ENCODE assay signal across 8 cellular contexts in the genomic region with DNA sequence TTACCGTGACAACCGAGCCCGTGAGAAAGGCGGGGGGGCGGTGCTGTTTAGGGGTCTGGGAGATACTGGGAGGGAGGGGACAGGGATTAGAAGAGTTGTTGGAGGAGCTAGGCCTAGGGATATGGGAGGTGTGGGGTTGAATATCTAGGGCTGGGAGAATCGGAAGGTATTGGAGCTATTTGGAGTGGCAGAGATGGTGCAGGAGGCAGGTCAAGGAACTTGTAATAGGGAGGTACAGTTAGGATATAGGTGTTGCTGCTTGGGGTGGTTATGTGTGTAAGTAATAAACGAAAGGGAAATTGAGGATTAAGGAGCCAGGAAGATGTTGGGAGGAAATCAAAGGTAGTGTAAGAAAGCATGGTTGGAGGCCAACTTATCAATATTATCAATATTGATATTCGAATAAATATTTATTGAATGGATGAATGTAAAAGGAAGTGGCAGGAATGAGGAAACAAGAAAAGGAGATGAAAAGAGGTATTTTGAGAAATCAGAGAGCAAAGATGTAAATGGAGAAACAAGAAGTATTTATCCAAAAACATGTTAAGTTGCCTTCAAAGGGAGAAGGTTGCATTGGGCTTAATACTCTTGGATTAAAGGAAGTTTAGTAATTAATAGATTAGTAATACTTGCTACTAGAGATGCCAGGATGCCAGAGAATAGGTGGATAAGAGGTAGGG. TPM values are rescaled to one million over a fixed set of nuclear protein-coding genes. Genes with fewer than 3 reads are reported as not detected.
DNase-seq lines count a peak whose midpoint lies in the region; ATAC-seq lines count a peak whose summit lies in the region.

No MANE protein-coding gene starts in this region.

- H3K27ac Mint-ChIP-seq in T-helper 2 cell treated with Interferon-gamma antibody and Interleukin-4, amounts not matched to agents 5 μg/mL and 100 μg/mL, for 36 hours, result peak overlapping the region; percentile 99
- H3K27ac Mint-ChIP-seq in activated naive CD8-positive, alpha-beta T cell treated with anti-CD3 and anti-CD28 coated beads, Interleukin-2, amount 10 ng/mL, durations not matched to agents 7 days and 5 days, result peak overlapping the region; percentile 97

- peak overlapping the region; percentile 82 for H3K27ac ChIP-seq in temporal lobe (ENCODE audit: low read depth, low read length)

- POLR2A ChIA-PET in activated naive CD8-positive, alpha-beta T cell treated with anti-CD3 and anti-CD28 coated beads, Interleukin-2, amount 10 ng/mL, durations not matched to agents 7 days and 5 days (lab: Charles Lee), result interaction anchor here (0.9 to 1.1 kb wide), 2 partner anchors 34 to 36 kb away, joined by 3 read pairs; no protein-coding TSS in a partner anchor

- peak overlapping the region; percentile 99 for H3K4me3 Mint-ChIP-seq in T-helper 2 cell treated with Interferon-gamma antibody and Interleukin-4, amounts not matched to agents 5 μg/mL and 100 μg/mL, for 36 hours
- peak overlapping the region; percentile 97 for H3K4me3 Mint-ChIP-seq in activated naive CD8-positive, alpha-beta T cell treated with anti-CD3 and anti-CD28 coated beads, Interleukin-2, amount 10 ng/mL, durations not matched to agents 7 days and 5 days

- peaks cover 22% of the 10 kb centered on the region for H3K27me3 Mint-ChIP-seq in T-helper 2 cell treated with Interferon-gamma antibody and Interleukin-4, amounts not matched to agents 5 μg/mL and 100 μg/mL, for 36 hours (ENCODE audit: low read depth)
- peaks cover 19% of the 10 kb centered on the region for H3K27me3 Mint-ChIP-seq in activated naive CD8-positive, alpha-beta T cell treated with anti-CD3 and anti-CD28 coated beads, Interleukin-2, amount 10 ng/mL, durations not matched to agents 7 days and 5 days

- ATAC-seq in activated naive CD8-positive, alpha-beta T cell treated with anti-CD3 and anti-CD28 coated beads, Interleukin-2, amount 10 ng/mL, durations not matched to agents 7 days and 5 days (ENCODE audit: low read depth), result no peak
- ATAC-seq in GM21381 (IDR thresholded peaks at IDR 0.05; ENCODE audit: unreplicated experiment) (no peak), GM19463 (IDR thresholded peaks at IDR 0.05; ENCODE audit: unreplicated experiment) (no peak), GM18870 (IDR thresholded peaks at IDR 0.05; ENCODE audit: unreplicated experiment) (no peak)

- H3K36me3 Mint-ChIP-seq in T-helper 2 cell treated with Interferon-gamma antibody and Interleukin-4, amounts not matched to agents 5 μg/mL and 100 μg/mL, for 36 hours (ENCODE audit: low read depth), result peaks cover 61% of the 10 kb centered on the region
- H3K36me3 Mint-ChIP-seq in activated naive CD8-positive, alpha-beta T cell treated with anti-CD3 and anti-CD28 coated beads, Interleukin-2, amount 10 ng/mL, durations not matched to agents 7 days and 5 days, result peaks cover 37% of the 10 kb centered on the region

- no peaks in the 10 kb centered on the region for H3K9me3 Mint-ChIP-seq in T-helper 2 cell treated with Interferon-gamma antibody and Interleukin-4, amounts not matched to agents 5 μg/mL and 100 μg/mL, for 36 hours
- H3K9me3 Mint-ChIP-seq in activated naive CD8-positive, alpha-beta T cell treated with anti-CD3 and anti-CD28 coated beads, Interleukin-2, amount 10 ng/mL, durations not matched to agents 7 days and 5 days, result no peaks in the 10 kb centered on the region

- DNase-seq in T-helper 2 cell treated with Interferon-gamma antibody and Interleukin-4, amounts not matched to agents 5 μg/mL and 100 μg/mL, for 36 hours (ENCODE audit: low spot score), result no peak
- DNase-seq in T-helper 2 cell (no peak), iPS-NIHi7 (ENCODE audit: extremely low spot score) (peak; percentile 70)
- no peak for DNase-seq in activated naive CD8-positive, alpha-beta T cell treated with anti-CD3 and anti-CD28 coated beads, Interleukin-2, amount 10 ng/mL, durations not matched to agents 7 days and 5 days

- peaks cover 42% of the 10 kb centered on the region for H3K4me1 Mint-ChIP-seq in T-helper 2 cell treated with Interferon-gamma antibody and Interleukin-4, amounts not matched to agents 5 μg/mL and 100 μg/mL, for 36 hours (ENCODE audit: low read depth)
- H3K4me1 Mint-ChIP-seq in activated naive CD8-positive, alpha-beta T cell treated with anti-CD3 and anti-CD28 coated beads, Interleukin-2, amount 10 ng/mL, durations not matched to agents 7 days and 5 days, result peaks cover 43% of the 10 kb centered on the region

RNA-seq across cellular contexts. Expression of a gene that starts 0.6 kb away (rescaled TPM):
- total RNA-seq in activated naive CD8-positive, alpha-beta T cell treated with anti-CD3 and anti-CD28 coated beads, Interleukin-2, amount 10 ng/mL, durations not matched to agents 7 days and 5 days, result 10 to 100 TPM; 52.5 to 53.8 TPM
- total RNA-seq in temporal lobe, result 17.2 TPM

RNA-seq across cellular contexts. Expression of a gene that starts 6.5 kb away (rescaled TPM):
- 10 to 100 TPM; 55.5 to 55.6 TPM for total RNA-seq in activated naive CD8-positive, alpha-beta T cell treated with anti-CD3 and anti-CD28 coated beads, Interleukin-2, amount 10 ng/mL, durations not matched to agents 7 days and 5 days
- 6.9 TPM for total RNA-seq in temporal lobe

RNA-seq across cellular contexts. Expression of a gene that starts 8.0 kb away (rescaled TPM):
- not detected for total RNA-seq in activated naive CD8-positive, alpha-beta T cell treated with anti-CD3 and anti-CD28 coated beads, Interleukin-2, amount 10 ng/mL, durations not matched to agents 7 days and 5 days
- not detected for total RNA-seq in temporal lobe

RNA-seq across cellular contexts. Expression of a gene that starts 45.3 kb away (rescaled TPM):
- total RNA-seq in activated naive CD8-positive, alpha-beta T cell treated with anti-CD3 and anti-CD28 coated beads, Interleukin-2, amount 10 ng/mL, durations not matched to agents 7 days and 5 days, result not detected
- not detected for total RNA-seq in temporal lobe
